16 cellular contexts compared by ENCODE assay signal in genomic region chr2:77513191-77513590, GRCh38. TPM values are rescaled to one million over a fixed set of nuclear protein-coding genes. Genes with fewer than 3 reads are reported as not detected.
"Had no signal": no experiment of that assay in that cellular context is flagged by ENCODE, and none has a peak within 500 bp of the region (broad histone marks: within the 10 kb centered on the region; RNA-seq: fewer than 3 reads in every experiment).

No MANE protein-coding gene starts in this region.

- H3K27ac ChIP-seq: adrenal gland, esophagus squamous epithelium, foreskin keratinocyte, heart left ventricle, psoas muscle, stomach, thyroid gland, WERI-Rb-1 had no signal

- H3K9me3 Mint-ChIP-seq: memory B cell had no signal

- H3K36me3 Mint-ChIP-seq: memory B cell had no signal

- H3K4me1 Mint-ChIP-seq: memory B cell had no signal

- H3K27me3 Mint-ChIP-seq: memory B cell; natural killer cell treated with Interleukin-12 subunit alpha and Interleukin-12 subunit beta and Interleukin-15 and Interleukin-18, amount 100 ng/mL, for 72 hours had no signal

- H3K4me1 ChIP-seq: adrenal gland, esophagus squamous epithelium, foreskin keratinocyte, heart left ventricle, psoas muscle, stomach, thyroid gland had no signal

- H3K27me3 ChIP-seq: adrenal gland, esophagus squamous epithelium, foreskin keratinocyte, heart left ventricle, stomach, thyroid gland had no signal

- H3K36me3 ChIP-seq: adrenal gland, esophagus squamous epithelium, heart left ventricle, stomach, thyroid gland, WERI-Rb-1 had no signal

- DNase-seq: activated CD4-positive, alpha-beta T cell treated with anti-CD3 and anti-CD28 coated beads for 4 hours; activated CD8-positive, alpha-beta T cell treated with anti-CD3 and anti-CD28 coated beads, Interleukin-2, amount 10 ng/mL, durations not matched to agents 7 days and 5 days; activated naive CD4-positive, alpha-beta T cell treated with anti-CD3 and anti-CD28 coated beads, Interleukin-2, amount 50 U/mL, for 16 hours; adrenal gland; esophagus squamous epithelium; foreskin keratinocyte; heart left ventricle; islet precursor cell; psoas muscle; stimulated activated CD4-positive, alpha-beta T cell treated with anti-CD3 and anti-CD28 coated beads, Interleukin-4, amount 100 ng/mL, for 24 hours; stomach; thyroid gland; WERI-Rb-1 had no signal

- H3K27ac Mint-ChIP-seq: activated CD8-positive, alpha-beta T cell treated with anti-CD3 and anti-CD28 coated beads, Interleukin-2, amount 10 ng/mL, durations not matched to agents 7 days and 5 days; memory B cell; natural killer cell treated with Interleukin-12 subunit alpha and Interleukin-12 subunit beta and Interleukin-15 and Interleukin-18, amount 100 ng/mL, for 72 hours had no signal

- H3K4me3 Mint-ChIP-seq: activated CD8-positive, alpha-beta T cell treated with anti-CD3 and anti-CD28 coated beads, Interleukin-2, amount 10 ng/mL, durations not matched to agents 7 days and 5 days; memory B cell; natural killer cell treated with Interleukin-12 subunit alpha and Interleukin-12 subunit beta and Interleukin-15 and Interleukin-18, amount 100 ng/mL, for 72 hours had no signal

- H3K4me3 ChIP-seq: adrenal gland, esophagus squamous epithelium, heart left ventricle, psoas muscle, stomach, thyroid gland had no signal

- H3K9me3 ChIP-seq: esophagus squamous epithelium, heart left ventricle, psoas muscle, stomach, thyroid gland had no signal

RNA-seq across cellular contexts. Expression of gene LRRTM4, which starts 9.0 kb away (rescaled TPM):
- total RNA-seq: activated CD8-positive, alpha-beta T cell treated with anti-CD3 and anti-CD28 coated beads, Interleukin-2, amount 10 ng/mL, durations not matched to agents 7 days and 5 days; esophagus squamous epithelium; foreskin keratinocyte; left lobe of liver; natural killer cell treated with Interleukin-12 subunit alpha and Interleukin-12 subunit beta and Interleukin-15 and Interleukin-18, amount 100 ng/mL, for 72 hours; thyroid gland had no signal
- polyA plus RNA-seq: foreskin keratinocyte had no signal
